ENCODE assay signal across 1 cellular context in the genomic region with DNA sequence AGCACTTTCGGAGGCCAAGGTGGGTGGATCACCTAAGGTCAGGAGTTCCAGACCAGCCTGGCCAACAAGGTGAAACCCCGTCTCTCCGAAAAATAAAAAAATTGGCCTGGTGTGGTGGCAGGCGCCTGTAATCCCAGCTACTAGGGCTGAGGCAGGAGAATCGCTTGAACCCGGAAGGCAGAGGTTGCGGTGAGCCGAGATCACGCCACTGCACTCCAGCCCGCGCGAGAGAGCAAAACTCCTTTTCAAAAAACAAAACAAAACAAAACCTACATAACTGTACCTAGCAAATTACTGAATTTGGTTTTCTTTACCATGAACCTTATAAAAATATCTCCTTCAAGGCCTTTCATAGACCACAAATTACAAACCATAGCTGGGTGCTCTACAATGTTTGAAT.
A peak's percentile ranks its signal among the peaks of the same experiment; 100 is the strongest.
TF ChIP-seq lines count a peak whose summit lies in the region.

No MANE protein-coding gene starts in this region.

TF ChIP-seq in liver, 16 proteins besides CTCF, POLR2A, EP300 and RAD21:
- TF ChIP-seq ZBTB33 (IDR thresholded peaks at IDR 0.05) (peak; percentile 96), NR2F2 (IDR thresholded peaks at IDR 0.05) (peak; percentile 38)
TF ChIP-seq in liver: peak in this region for 2; not testable (repeated sequence) for 14.
